Comparison of ENCODE assay signal across 15 cellular contexts in genomic region chr4:74440356-74440755, GRCh38.
"Had no signal": no experiment of that assay in that cellular context is flagged by ENCODE, and none has a peak within 500 bp of the region (broad histone marks: within the 10 kb centered on the region; RNA-seq: fewer than 3 reads in every experiment).

No MANE protein-coding gene starts in this region.

- H3K4me1 ChIP-seq: gastroesophageal sphincter had no signal

- H3K9me3 ChIP-seq: gastroesophageal sphincter, psoas muscle, spleen, transverse colon had no signal

- H3K27me3 ChIP-seq: gastroesophageal sphincter, transverse colon had no signal

- DNase-seq: activated CD4-positive, alpha-beta memory T cell treated with anti-CD3 and anti-CD28 coated beads for 36 hours; activated gamma-delta T cell treated with Interleukin-2 at 50 U/mL for 16 hours; activated naive CD8-positive, alpha-beta T cell treated with anti-CD3 and anti-CD28 coated beads, Interleukin-2, amount 10 ng/mL, durations not matched to agents 7 days and 5 days; activated T-cell treated with anti-CD3 and anti-CD28 coated beads, Interleukin-2, amount 50 U/mL, for 48 hours; aorta; kidney; left ventricle myocardium superior; mesendoderm; psoas muscle; spleen; stimulated activated CD4-positive, alpha-beta T cell treated with anti-CD3 and anti-CD28 coated beads, Interleukin-1b, Interleukin-23, amount 100 ng/mL, for 48 hours; T1000; transverse colon had no signal

- H3K27ac ChIP-seq: gastroesophageal sphincter, psoas muscle, spleen, transverse colon had no signal

- FAIRE-seq: bronchial epithelial cell, kidney had no signal

- H3K36me3 ChIP-seq: gastroesophageal sphincter, spleen, transverse colon had no signal

- H3K4me3 ChIP-seq: gastroesophageal sphincter, psoas muscle, spleen, transverse colon had no signal
